In genomic region chr18:76932026-76932819, GRCh38 we compare ENCODE assay signal across 15 cellular contexts.
DNase-seq lines count a peak whose midpoint lies in the region; ATAC-seq, FAIRE-seq and TF ChIP-seq lines count a peak whose summit lies in the region.
"Had no signal": no experiment of that assay in that cellular context is flagged by ENCODE, and none has a peak within 500 bp of the region (broad histone marks: within the 10 kb centered on the region; RNA-seq: fewer than 3 reads in every experiment).

No MANE protein-coding gene starts in this region.

- H3K4ac ChIP-seq in mesenchymal stem cell (ENCODE audit: low read depth in 1 of 2, low read length in 2 of 2), result no peak overlapping the region

- no peak overlapping the region for H2BK5ac ChIP-seq in mesenchymal stem cell (ENCODE audit: low read depth, low read length, poor library complexity, severe bottlenecking)

- no peak overlapping the region for H4K8ac ChIP-seq in mesenchymal stem cell (ENCODE audit: low read length)

- H2AK5ac ChIP-seq in mesenchymal stem cell (ENCODE audit: low read length, severe bottlenecking), result no peak overlapping the region

- POLR2A ChIA-PET in endothelial cell of umbilical vein (lab: Charles Lee), result no interaction called here

- peaks cover under 1 to 8% of the 10 kb centered on the region in 2 experiments for H3K36me3 ChIP-seq in endothelial cell of umbilical vein (ENCODE audit: control insufficient read depth in 2 of 2, extremely low read depth in 1 of 2, insufficient read depth in 2 of 2, low read length in 2 of 2)
- peaks cover 27 to 61% of the 10 kb centered on the region in 2 experiments for H3K36me3 ChIP-seq in mesenchymal stem cell (ENCODE audit: control insufficient read depth in 1 of 2, insufficient read depth in 2 of 2, low read depth in 1 of 2, low read length in 2 of 2)
- H3K36me3 ChIP-seq in upper lobe of right lung, result peaks cover 68% of the 10 kb centered on the region

- no peaks in the 10 kb centered on the region for H3K79me2 ChIP-seq in endothelial cell of umbilical vein (ENCODE audit: control insufficient read depth, insufficient read depth, low read length)

- H3K18ac ChIP-seq in mesenchymal stem cell (ENCODE audit: low read depth in 1 of 2, low read length in 2 of 2), result no peak overlapping the region

- TF ChIP-seq POLR2A in endothelial cell of umbilical vein (IDR thresholded peaks at IDR 0.05; ENCODE audit: low read depth, low read length), result no peak

- H3K9me1 ChIP-seq in endothelial cell of umbilical vein (replicated peaks; ENCODE audit: control insufficient read depth, extremely low read depth, insufficient read depth, low read length), result no peaks in the 10 kb centered on the region

- DNase-seq in Right ventricle myocardium inferior (ENCODE audit: missing footprints) (peak; percentile 80), cardiac septum (ENCODE audit: low spot score) (no peak), endothelial cell of umbilical vein (ENCODE audit: low read depth, low spot score) (peak; percentile 8), mesenchymal stem cell (no peak), upper lobe of right lung (no peak), HuH-7 (ENCODE audit: low spot score) (no peak)
- DNase-seq: DMS79 treated with DMSO at 0.1 percent for 48 hours; naive thymus-derived CD4-positive, alpha-beta T cell; NCI-H2081 treated with DMSO at 0.1 percent for 48 hours; NK-92 treated with Interleukin-12 subunit alpha and Interleukin-12 subunit beta, amount 100 ng/mL, for 24 hours had no signal

- no peak overlapping the region for H3K23ac ChIP-seq in mesenchymal stem cell (ENCODE audit: low read length in 2 of 2)

- H2AFZ ChIP-seq in endothelial cell of umbilical vein (ENCODE audit: low read depth, low read length) (no peak overlapping the region), mesenchymal stem cell (ENCODE audit: low read depth, low read length) (no peak overlapping the region)

- TF ChIP-seq CTCF in endothelial cell of umbilical vein (IDR thresholded peaks at IDR 0.05; ENCODE audit: extremely low read depth in 1 of 2, insufficient read depth in 1 of 2, low read depth in 1 of 2, low read length in 2 of 2) (no peak), upper lobe of right lung (IDR thresholded peaks at IDR 0.05) (no peak)

- no peaks in the 10 kb centered on the region for H3K9me3 ChIP-seq in endothelial cell of umbilical vein (replicated peaks; ENCODE audit: control insufficient read depth, insufficient read depth, low read length)
- no peaks in the 10 kb centered on the region for H3K9me3 ChIP-seq in mesenchymal stem cell (ENCODE audit: control insufficient read depth, low read length)
- no peaks in the 10 kb centered on the region for H3K9me3 ChIP-seq in upper lobe of right lung
- H3K9me3 ChIP-seq: breast epithelium had no signal

- dilution Hi-C loops in endothelial cell of umbilical vein (cut with MboI; ENCODE audit: extremely low pct_ligation_motif_present, low sequenced_read_pairs), result no loop called here

- intact Hi-C loops in Right ventricle myocardium inferior (cut with DNase I), result no loop called here
- intact Hi-C loops in cardiac septum (cut with DNase I), result no loop called here
- intact Hi-C loops in endothelial cell of umbilical vein (cut with micrococcal nuclease), result no loop called here
- intact Hi-C loops in upper lobe of right lung (cut with DNase I), result no loop called here

- H3K4me3 ChIP-seq in endothelial cell of umbilical vein (replicated peaks in 1 of 3; ENCODE audit: insufficient read depth in 1 of 3, low read depth in 1 of 3, low read length in 3 of 3) (no peak overlapping the region), mesenchymal stem cell (ENCODE audit: insufficient read depth in 1 of 2, low read depth in 1 of 2, low read length in 2 of 2) (peak overlapping the region in 1 of 2 experiments; percentile 43), upper lobe of right lung (no peak overlapping the region)
- H3K4me3 ChIP-seq: breast epithelium had no signal

- no peak overlapping the region for H3K14ac ChIP-seq in mesenchymal stem cell (ENCODE audit: low read length in 2 of 2)

- no peak overlapping the region for H2BK15ac ChIP-seq in mesenchymal stem cell (ENCODE audit: low read depth, poor library complexity, severe bottlenecking)

- H3K79me1 ChIP-seq in mesenchymal stem cell (replicated peaks; ENCODE audit: low read length, poor library complexity, severe bottlenecking), result peaks cover 18% of the 10 kb centered on the region

- ATAC-seq in Right ventricle myocardium inferior (peak; percentile 93), upper lobe of right lung (peak; percentile 64), HG03565 (IDR thresholded peaks at IDR 0.05; ENCODE audit: unreplicated experiment) (no peak), HG02840 (IDR thresholded peaks at IDR 0.05; ENCODE audit: low FRiP score, unreplicated experiment) (no peak)
- ATAC-seq: naive thymus-derived CD4-positive, alpha-beta T cell; SK-N-SH treated with all-trans-retinoic acid at 6 μM for 48 hours had no signal

- WGBS in mesenchymal stem cell, result 91% methylated on average over 11 of the region's 11 CpGs

- no peak overlapping the region for H3K9ac ChIP-seq in endothelial cell of umbilical vein (replicated peaks; ENCODE audit: extremely low read depth, insufficient read depth, low read length)
- H3K9ac ChIP-seq in mesenchymal stem cell (ENCODE audit: low read length), result peak overlapping the region; percentile 66
- H3K9ac ChIP-seq: KMS-11 had no signal

- FAIRE-seq in endothelial cell of umbilical vein (lab: Jason Lieb, UNC), result no peak

- no peak overlapping the region for H2BK12ac ChIP-seq in mesenchymal stem cell (ENCODE audit: low read length in 2 of 2)

- no peak overlapping the region for H2BK120ac ChIP-seq in mesenchymal stem cell (ENCODE audit: low read depth, low read length)

- no peaks in the 10 kb centered on the region for H3K27me3 ChIP-seq in endothelial cell of umbilical vein (ENCODE audit: control insufficient read depth in 2 of 2, insufficient read depth in 2 of 2, low read length in 2 of 2)
- no peaks in the 10 kb centered on the region for H3K27me3 ChIP-seq in mesenchymal stem cell (ENCODE audit: control insufficient read depth in 1 of 2, insufficient read depth in 1 of 2, low read length in 2 of 2)
- no peaks in the 10 kb centered on the region for H3K27me3 ChIP-seq in upper lobe of right lung
- H3K27me3 ChIP-seq: breast epithelium had no signal

- H4K20me1 ChIP-seq in endothelial cell of umbilical vein (replicated peaks; ENCODE audit: control insufficient read depth, extremely low read depth, insufficient read depth, low read length), result no peaks in the 10 kb centered on the region

- H3K27ac ChIP-seq in endothelial cell of umbilical vein (ENCODE audit: insufficient read depth, low read depth, low read length) (no peak overlapping the region), mesenchymal stem cell (ENCODE audit: low read length, poor library complexity, severe bottlenecking) (no peak overlapping the region), upper lobe of right lung (no peak overlapping the region)
- H3K27ac ChIP-seq: KMS-11 had no signal

- no peaks in the 10 kb centered on the region for H3K4me1 ChIP-seq in endothelial cell of umbilical vein (ENCODE audit: control insufficient read depth, extremely low read depth, insufficient read depth, low read length)
- H3K4me1 ChIP-seq in mesenchymal stem cell (ENCODE audit: control insufficient read depth, insufficient read depth, low read depth, low read length), result no peaks in the 10 kb centered on the region
- no peaks in the 10 kb centered on the region for H3K4me1 ChIP-seq in upper lobe of right lung
- H3K4me1 ChIP-seq: breast epithelium had no signal

- no TSS peak for BruUV-seq in endothelial cell of umbilical vein (replicated peaks; lab: Mats Ljungman, UMichigan)

- H3K4me2 ChIP-seq in endothelial cell of umbilical vein (ENCODE audit: insufficient read depth, low read length) (no peak overlapping the region), mesenchymal stem cell (ENCODE audit: low read length, poor library complexity, severe bottlenecking) (no peak overlapping the region)
- H3K4me2 ChIP-seq: KMS-11 had no signal

- CTCF ChIA-PET in endothelial cell of umbilical vein (lab: Charles Lee), result interaction anchor here (1.0 to 3.3 kb wide), 5 partner anchors 10 to 129 kb away, joined by 3 to 12 read pairs (median 4); no protein-coding TSS in a partner anchor

- no peak overlapping the region for H4K91ac ChIP-seq in mesenchymal stem cell (ENCODE audit: low read length)

TF ChIP-seq in endothelial cell of umbilical vein, 7 proteins besides CTCF, POLR2A, EP300 and RAD21:
- TF ChIP-seq POLR2AphosphoS5 (IDR thresholded peaks at IDR 0.05; ENCODE audit: insufficient read depth, low read depth, low read length) (no peak), JUN (IDR thresholded peaks at IDR 0.05; ENCODE audit: borderline replicate concordance, insufficient read depth, insufficient read length, low read depth) (no peak), MYC (IDR thresholded peaks at IDR 0.05; ENCODE audit: low read depth, low read length) (no peak), EZH2 (IDR thresholded peaks at IDR 0.05; ENCODE audit: borderline replicate concordance, low read depth, low read length, severe bottlenecking) (no peak), FOS (IDR thresholded peaks at IDR 0.05; ENCODE audit: borderline replicate concordance, insufficient read depth, low read length) (no peak)

Comparison
In these comparisons a context has a peak if more than half of its experiments do, and no peak if none do; other contexts are left out.
1. DNase-seq: peak in Right ventricle myocardium inferior (single experiment) and endothelial cell of umbilical vein (single experiment); none in cardiac septum (single experiment), mesenchymal stem cell (single experiment), upper lobe of right lung (single experiment) and HuH-7 (single experiment).
2. ATAC-seq: peak in Right ventricle myocardium inferior (single experiment) and upper lobe of right lung (single experiment); none in HG03565 (single experiment) and HG02840 (single experiment).